Comparison of ENCODE assay signal across 27 cellular contexts in the genomic region with DNA sequence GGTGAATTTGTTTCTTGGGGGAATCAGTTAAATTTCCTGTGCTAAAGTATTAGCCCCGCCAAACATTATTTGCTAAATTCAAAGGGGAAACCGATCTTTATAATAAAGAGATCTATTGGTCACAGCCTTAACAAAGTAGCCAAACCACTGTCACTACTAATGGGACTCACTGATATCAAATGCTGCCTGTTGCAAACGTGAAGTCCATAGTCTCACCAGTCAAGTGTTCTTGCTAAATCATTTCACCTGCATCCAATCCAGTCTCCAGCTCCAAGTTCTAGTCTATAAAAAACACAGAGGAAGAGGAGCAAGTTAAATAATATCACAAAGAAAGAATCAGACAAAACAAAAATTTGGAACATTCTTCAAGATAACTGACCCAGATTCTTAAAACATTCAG. TPM values are rescaled to one million over a fixed set of nuclear protein-coding genes. Genes with fewer than 3 reads are reported as not detected.
"Had no signal": no experiment of that assay in that cellular context is flagged by ENCODE, and none has a peak within 500 bp of the region (broad histone marks: within the 10 kb centered on the region; RNA-seq: fewer than 3 reads in every experiment).

No MANE protein-coding gene starts in this region.

- H3K4me1 ChIP-seq: pancreas, prostate gland, right lobe of liver, stomach, thyroid gland, upper lobe of left lung, uterus had no signal

- H3K27me3 ChIP-seq: neutrophil, pancreas, right lobe of liver, sigmoid colon, stomach, thyroid gland, tibial nerve, upper lobe of left lung, uterus had no signal

- DNase-seq: naive thymus-derived CD4-positive, alpha-beta T cell; natural killer cell; nephron progenitor cell; nucleus accumbens; pancreas; right cardiac atrium; right lobe of liver; sigmoid colon; small intestine; stimulated activated CD4-positive, alpha-beta T cell treated with anti-CD3 and anti-CD28 coated beads, Interleukin-15, amount 100 ng/mL, for 24 hours; stimulated activated CD4-positive, alpha-beta T cell treated with anti-CD3 and anti-CD28 coated beads, Interleukin-2, amount 100 ng/mL, for 24 hours; stimulated activated CD4-positive, alpha-beta T cell treated with anti-CD3 and anti-CD28 coated beads, Interleukin-2, amount 100 ng/mL, for 48 hours; stimulated activated CD4-positive, alpha-beta T cell treated with anti-CD3 and anti-CD28 coated beads, Interleukin-4, amount 100 ng/mL, for 24 hours; stimulated activated naive B cell treated with anti-CD40 and anti-IgM and Interleukin-4, amounts not matched to agents 10 μg/mL and 1 μg/mL and 100 μg/mL, for 72 hours; stimulated activated naive CD4-positive, alpha-beta T cell treated with Interleukin-2 at 50 U/mL for 16 hours; stomach; thyroid gland; trophoblast cell; upper lobe of left lung; uterus had no signal

- H3K4me1 Mint-ChIP-seq: naive thymus-derived CD4-positive, alpha-beta T cell; natural killer cell; nephron progenitor cell; neural crest cell; stimulated activated effector memory CD8-positive, alpha-beta T cell treated with anti-CD3 and anti-CD28 coated beads, Interleukin-12 subunit alpha, Interleukin-12 subunit beta, amount 100 ng/mL, for 72 hours; stimulated activated naive B cell treated with anti-CD40 and anti-IgM and Interleukin-4, amounts not matched to agents 10 μg/mL and 1 μg/mL and 100 μg/mL, for 72 hours had no signal

- H3K9me3 ChIP-seq: neutrophil, pancreas, prostate gland, right lobe of liver, sigmoid colon, stomach, thoracic aorta, thyroid gland, tibial nerve, upper lobe of left lung, uterus had no signal

- H3K4me3 ChIP-seq: pancreas, prostate gland, right lobe of liver, sigmoid colon, stomach, thoracic aorta, thyroid gland, tibial nerve, upper lobe of left lung, uterus had no signal

- H3K27ac ChIP-seq: neutrophil, pancreas, prostate gland, right lobe of liver, sigmoid colon, stomach, thoracic aorta, thyroid gland, tibial nerve, upper lobe of left lung, uterus had no signal

- H3K4me3 Mint-ChIP-seq: naive thymus-derived CD4-positive, alpha-beta T cell; natural killer cell; nephron progenitor cell; neural crest cell; stimulated activated effector memory CD8-positive, alpha-beta T cell treated with anti-CD3 and anti-CD28 coated beads, Interleukin-12 subunit alpha, Interleukin-12 subunit beta, amount 100 ng/mL, for 72 hours; stimulated activated naive B cell treated with anti-CD40 and anti-IgM and Interleukin-4, amounts not matched to agents 10 μg/mL and 1 μg/mL and 100 μg/mL, for 72 hours; stimulated activated naive CD8-positive, alpha-beta T cell treated with anti-CD3 and anti-CD28 coated beads, Interleukin-15, Interleukin-2, amounts not matched to agents 100 ng/mL and 50 ng/mL, for 24 hours had no signal

- FAIRE-seq: pancreas, small intestine had no signal

- H3K9me3 Mint-ChIP-seq: naive thymus-derived CD4-positive, alpha-beta T cell; natural killer cell; nephron progenitor cell; neural crest cell; stimulated activated effector memory CD8-positive, alpha-beta T cell treated with anti-CD3 and anti-CD28 coated beads, Interleukin-12 subunit alpha, Interleukin-12 subunit beta, amount 100 ng/mL, for 72 hours; stimulated activated naive B cell treated with anti-CD40 and anti-IgM and Interleukin-4, amounts not matched to agents 10 μg/mL and 1 μg/mL and 100 μg/mL, for 72 hours; stimulated activated naive CD8-positive, alpha-beta T cell treated with anti-CD3 and anti-CD28 coated beads, Interleukin-15, Interleukin-2, amounts not matched to agents 100 ng/mL and 50 ng/mL, for 24 hours had no signal

- H3K36me3 Mint-ChIP-seq: natural killer cell; stimulated activated effector memory CD8-positive, alpha-beta T cell treated with anti-CD3 and anti-CD28 coated beads, Interleukin-12 subunit alpha, Interleukin-12 subunit beta, amount 100 ng/mL, for 72 hours; stimulated activated naive B cell treated with anti-CD40 and anti-IgM and Interleukin-4, amounts not matched to agents 10 μg/mL and 1 μg/mL and 100 μg/mL, for 72 hours had no signal

- H3K27me3 Mint-ChIP-seq: stimulated activated naive CD8-positive, alpha-beta T cell treated with anti-CD3 and anti-CD28 coated beads, Interleukin-15, Interleukin-2, amounts not matched to agents 100 ng/mL and 50 ng/mL, for 24 hours had no signal

- ATAC-seq: naive thymus-derived CD4-positive, alpha-beta T cell; natural killer cell; pancreas; right cardiac atrium; right lobe of liver; stimulated activated effector memory CD8-positive, alpha-beta T cell treated with anti-CD3 and anti-CD28 coated beads, Interleukin-12 subunit alpha, Interleukin-12 subunit beta, amount 100 ng/mL, for 72 hours; stimulated activated naive B cell treated with anti-CD40 and anti-IgM and Interleukin-4, amounts not matched to agents 10 μg/mL and 1 μg/mL and 100 μg/mL, for 72 hours had no signal

- H3K36me3 ChIP-seq: neutrophil, pancreas, prostate gland, right lobe of liver, sigmoid colon, stomach, thoracic aorta, thyroid gland, tibial nerve, upper lobe of left lung, uterus had no signal

- H3K27ac Mint-ChIP-seq: naive thymus-derived CD4-positive, alpha-beta T cell; natural killer cell; nephron progenitor cell; stimulated activated effector memory CD8-positive, alpha-beta T cell treated with anti-CD3 and anti-CD28 coated beads, Interleukin-12 subunit alpha, Interleukin-12 subunit beta, amount 100 ng/mL, for 72 hours; stimulated activated naive B cell treated with anti-CD40 and anti-IgM and Interleukin-4, amounts not matched to agents 10 μg/mL and 1 μg/mL and 100 μg/mL, for 72 hours; stimulated activated naive CD8-positive, alpha-beta T cell treated with anti-CD3 and anti-CD28 coated beads, Interleukin-15, Interleukin-2, amounts not matched to agents 100 ng/mL and 50 ng/mL, for 24 hours had no signal

RNA-seq across cellular contexts. Expression of a gene that starts 36.3 kb away (rescaled TPM):
- total RNA-seq: naive thymus-derived CD4-positive, alpha-beta T cell had no signal
